In the genomic region with DNA sequence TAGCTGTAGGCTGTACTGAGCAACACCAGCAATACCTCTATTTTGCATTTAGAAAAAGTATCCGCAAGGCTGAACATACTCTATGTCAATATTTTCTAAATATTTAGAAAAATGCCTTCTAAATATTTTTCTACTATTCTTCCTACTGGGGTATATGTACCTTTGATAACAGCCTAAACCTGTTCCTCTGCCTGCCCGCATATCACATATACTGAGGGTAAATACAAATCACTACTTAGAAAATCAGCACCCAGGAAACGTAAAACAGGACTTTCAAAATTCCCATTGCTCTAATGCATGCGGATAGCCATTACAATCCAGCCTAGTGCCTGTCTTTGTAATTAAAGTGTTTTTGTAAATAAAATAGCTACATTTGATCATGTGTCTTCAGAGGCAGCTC, we compare ENCODE assay signal across 8 cellular contexts. TPM values are rescaled to one million over a fixed set of nuclear protein-coding genes. Genes with fewer than 3 reads are reported as not detected.
"Had no signal": no experiment of that assay in that cellular context is flagged by ENCODE, and none has a peak within 500 bp of the region (broad histone marks: within the 10 kb centered on the region; RNA-seq: fewer than 3 reads in every experiment).

No MANE protein-coding gene starts in this region.

- FAIRE-seq: G401.6, GM12878, GM12891, GM12892, GM18507 had no signal

- H3K4me3 ChIP-seq: GM12878 had no signal

- DNase-seq: GDM1, GF-D8 had no signal

- ATAC-seq: GM12878 had no signal

RNA-seq across cellular contexts. Expression of a gene that starts 56.1 kb away (rescaled TPM):
- total RNA-seq: G401 had no signal
